In the genomic region with DNA sequence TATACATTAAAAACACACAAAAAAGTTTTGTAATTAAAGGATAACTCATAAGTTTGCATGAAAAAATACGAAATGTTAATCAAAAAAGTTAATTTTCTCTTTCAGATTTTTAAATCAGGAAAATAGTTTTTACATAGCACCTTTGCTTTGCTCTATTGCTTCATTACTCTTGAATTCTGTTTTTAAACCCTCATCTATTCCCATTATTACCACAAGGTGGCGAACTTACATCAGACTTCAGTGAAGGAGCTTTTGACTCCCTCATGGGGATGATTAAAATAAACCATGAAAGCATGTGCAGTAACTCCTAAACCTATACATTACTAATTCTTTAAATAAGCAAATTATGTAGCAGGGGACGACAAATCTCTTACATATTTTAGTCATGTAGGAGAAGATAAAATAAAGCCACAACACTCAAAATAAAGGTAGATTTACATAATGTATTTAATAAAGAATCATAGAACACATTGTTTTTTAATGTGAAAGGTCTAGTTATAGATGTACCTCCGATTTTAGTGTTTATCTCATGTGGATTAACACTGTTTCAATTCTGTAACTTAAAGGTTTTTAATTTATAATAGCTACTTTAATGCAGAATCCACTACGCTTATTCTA, we compare ENCODE assay signal across 8 cellular contexts.
DNase-seq lines count a peak whose midpoint lies in the region; ATAC-seq and TF ChIP-seq lines count a peak whose summit lies in the region.

No MANE protein-coding gene starts in this region.

- H2AFZ ChIP-seq in Karpas-422 (ENCODE audit: low read length) (no peak overlapping the region), PC-3 (ENCODE audit: low read length) (no peak overlapping the region)

- TF ChIP-seq CTCF in PC-3 (conservative IDR thresholded peaks at IDR 0.05; ENCODE audit: low read depth, low read length), result peak; percentile 83
- peak; percentile 84 for TF ChIP-seq CTCF in endothelial cell (IDR thresholded peaks at IDR 0.05; ENCODE audit: unreplicated experiment)
- TF ChIP-seq CTCF in nephron (IDR thresholded peaks at IDR 0.05; ENCODE audit: unreplicated experiment in 3 of 3), result peak; percentile 83 to 94 (median 86)

- POLR2A ChIA-PET in PC-3 (lab: Charles Lee; ENCODE audit: unreplicated experiment), result interaction anchor here (0.5 kb wide), 1 partner anchor 1079 kb away, joined by 4 read pairs; no protein-coding TSS in a partner anchor

- H3K27ac ChIP-seq in Karpas-422 (ENCODE audit: low read length), result no peak overlapping the region
- H3K27ac ChIP-seq in PC-3 (ENCODE audit: low read length), result no peak overlapping the region

- H3F3A ChIP-seq in PC-3 (ENCODE audit: low read length, unreplicated experiment), result no peaks in the 10 kb centered on the region

- no TSS peak for BruUV-seq in PC-3 (replicated peaks; lab: Mats Ljungman, UMichigan)

- H3K4me1 Mint-ChIP-seq in endothelial cell (ENCODE audit: unreplicated experiment), result peaks cover 2% of the 10 kb centered on the region
- no peaks in the 10 kb centered on the region for H3K4me1 Mint-ChIP-seq in nephron
- H3K4me1 Mint-ChIP-seq in T-helper 2 cell treated with Interferon-gamma antibody and Interleukin-4, amounts not matched to agents 5 μg/mL and 100 μg/mL, for 36 hours (ENCODE audit: low read depth), result no peaks in the 10 kb centered on the region

- H3K4me1 ChIP-seq in Karpas-422 (ENCODE audit: low read length) (no peaks in the 10 kb centered on the region), PC-3 (ENCODE audit: insufficient read depth, low read length) (no peaks in the 10 kb centered on the region)

- ATAC-seq in GM21529 (IDR thresholded peaks at IDR 0.05; ENCODE audit: unreplicated experiment) (peak; percentile 85), PC-3 (peak; percentile 61)

- H3K4me3 Mint-ChIP-seq in endothelial cell (ENCODE audit: unreplicated experiment) (no peak overlapping the region), nephron (no peak overlapping the region)
- H3K4me3 Mint-ChIP-seq in T-helper 2 cell treated with Interferon-gamma antibody and Interleukin-4, amounts not matched to agents 5 μg/mL and 100 μg/mL, for 36 hours, result no peak overlapping the region

- H4K20me1 ChIP-seq in Karpas-422 (ENCODE audit: insufficient read depth, low read depth, low read length), result no peaks in the 10 kb centered on the region
- no peaks in the 10 kb centered on the region for H4K20me1 ChIP-seq in PC-3 (ENCODE audit: low read length)

- H3K27me3 ChIP-seq in Karpas-422 (ENCODE audit: low read length) (no peaks in the 10 kb centered on the region), PC-3 (ENCODE audit: low read length) (no peaks in the 10 kb centered on the region)

- H3K27me3 Mint-ChIP-seq in endothelial cell (ENCODE audit: unreplicated experiment) (no peaks in the 10 kb centered on the region), nephron (ENCODE audit: low read depth) (peaks cover 7% of the 10 kb centered on the region)
- no peaks in the 10 kb centered on the region for H3K27me3 Mint-ChIP-seq in T-helper 2 cell treated with Interferon-gamma antibody and Interleukin-4, amounts not matched to agents 5 μg/mL and 100 μg/mL, for 36 hours (ENCODE audit: low read depth)

- no peaks in the 10 kb centered on the region for H3K9me3 Mint-ChIP-seq in endothelial cell (ENCODE audit: unreplicated experiment)
- H3K9me3 Mint-ChIP-seq in nephron, result no peaks in the 10 kb centered on the region
- H3K9me3 Mint-ChIP-seq in T-helper 2 cell treated with Interferon-gamma antibody and Interleukin-4, amounts not matched to agents 5 μg/mL and 100 μg/mL, for 36 hours, result no peaks in the 10 kb centered on the region

- no peaks in the 10 kb centered on the region for H3K36me3 Mint-ChIP-seq in endothelial cell (ENCODE audit: low read depth, unreplicated experiment)
- no peaks in the 10 kb centered on the region for H3K36me3 Mint-ChIP-seq in nephron (ENCODE audit: low read depth)
- no peaks in the 10 kb centered on the region for H3K36me3 Mint-ChIP-seq in T-helper 2 cell treated with Interferon-gamma antibody and Interleukin-4, amounts not matched to agents 5 μg/mL and 100 μg/mL, for 36 hours (ENCODE audit: low read depth)

- CTCF ChIA-PET in PC-3 (lab: Charles Lee), result interaction anchor here (0.5 to 0.6 kb wide), 2 partner anchors 95 to 1525 kb away, joined by 3 to 4 read pairs; no protein-coding TSS in a partner anchor

- intact Hi-C loops in PC-3 (cut with micrococcal nuclease), result loop anchor here (1.0 to 5.0 kb wide), 6 partner anchors 374 to 1355 kb away; no protein-coding TSS in a partner anchor

- H3K79me2 ChIP-seq in Karpas-422 (ENCODE audit: low read length) (no peaks in the 10 kb centered on the region), PC-3 (ENCODE audit: low read length) (no peaks in the 10 kb centered on the region)

- H3K9me2 ChIP-seq in Karpas-422 (replicated peaks; ENCODE audit: insufficient read depth, low read length) (no peaks in the 10 kb centered on the region), PC-3 (replicated peaks; ENCODE audit: low read length) (no peaks in the 10 kb centered on the region)

- H3K27ac Mint-ChIP-seq in endothelial cell (ENCODE audit: unreplicated experiment) (no peak overlapping the region), nephron (no peak overlapping the region)
- no peak overlapping the region for H3K27ac Mint-ChIP-seq in T-helper 2 cell treated with Interferon-gamma antibody and Interleukin-4, amounts not matched to agents 5 μg/mL and 100 μg/mL, for 36 hours

- H3K9me3 ChIP-seq in Karpas-422 (ENCODE audit: low read length) (no peaks in the 10 kb centered on the region), PC-3 (ENCODE audit: low read length) (no peaks in the 10 kb centered on the region)

- H3K36me3 ChIP-seq in Karpas-422 (ENCODE audit: insufficient read depth, low read length), result no peaks in the 10 kb centered on the region
- no peaks in the 10 kb centered on the region for H3K36me3 ChIP-seq in PC-3 (ENCODE audit: low read depth, low read length)

- H3K4me3 ChIP-seq in Karpas-422 (ENCODE audit: low read length), result no peak overlapping the region
- H3K4me3 ChIP-seq in PC-3 (ENCODE audit: low read length), result no peak overlapping the region

- DNase-seq in GF-D8 (lab: John Stamatoyannopoulos, UW) (peak; percentile 24), Karpas-422 (peak; percentile 91), PC-3 (peak; percentile 84), endothelial cell (ENCODE audit: low spot score) (peak; percentile 17)
- DNase-seq in central memory CD4-positive, alpha-beta T cell, result no peak
- no peak for DNase-seq in T-helper 2 cell treated with Interferon-gamma antibody and Interleukin-4, amounts not matched to agents 5 μg/mL and 100 μg/mL, for 36 hours (ENCODE audit: low spot score)

- H3K9ac ChIP-seq in Karpas-422 (ENCODE audit: low read length) (no peak overlapping the region), PC-3 (ENCODE audit: low read length) (no peak overlapping the region)

- H3K4me2 ChIP-seq in Karpas-422 (ENCODE audit: low read depth, low read length, poor library complexity, severe bottlenecking), result no peak overlapping the region
- no peak overlapping the region for H3K4me2 ChIP-seq in PC-3 (ENCODE audit: low read length)

Comparison
In these comparisons a context has a peak if more than half of its experiments do, and no peak if none do; other contexts are left out.
1. DNase-seq: peak in GF-D8 (single experiment), Karpas-422 (single experiment), PC-3 (single experiment) and endothelial cell (single experiment); none in central memory CD4-positive, alpha-beta T cell (single experiment) and T-helper 2 cell treated with Interferon-gamma antibody and Interleukin-4, amounts not matched to agents 5 μg/mL and 100 μg/mL, for 36 hours (single experiment).
2. Peak in every context shown above with its lines, with median percentiles within 50 percentile points of each other: CTCF ChIP-seq.